ENCODE assay signal across 13 cellular contexts in the genomic region with DNA sequence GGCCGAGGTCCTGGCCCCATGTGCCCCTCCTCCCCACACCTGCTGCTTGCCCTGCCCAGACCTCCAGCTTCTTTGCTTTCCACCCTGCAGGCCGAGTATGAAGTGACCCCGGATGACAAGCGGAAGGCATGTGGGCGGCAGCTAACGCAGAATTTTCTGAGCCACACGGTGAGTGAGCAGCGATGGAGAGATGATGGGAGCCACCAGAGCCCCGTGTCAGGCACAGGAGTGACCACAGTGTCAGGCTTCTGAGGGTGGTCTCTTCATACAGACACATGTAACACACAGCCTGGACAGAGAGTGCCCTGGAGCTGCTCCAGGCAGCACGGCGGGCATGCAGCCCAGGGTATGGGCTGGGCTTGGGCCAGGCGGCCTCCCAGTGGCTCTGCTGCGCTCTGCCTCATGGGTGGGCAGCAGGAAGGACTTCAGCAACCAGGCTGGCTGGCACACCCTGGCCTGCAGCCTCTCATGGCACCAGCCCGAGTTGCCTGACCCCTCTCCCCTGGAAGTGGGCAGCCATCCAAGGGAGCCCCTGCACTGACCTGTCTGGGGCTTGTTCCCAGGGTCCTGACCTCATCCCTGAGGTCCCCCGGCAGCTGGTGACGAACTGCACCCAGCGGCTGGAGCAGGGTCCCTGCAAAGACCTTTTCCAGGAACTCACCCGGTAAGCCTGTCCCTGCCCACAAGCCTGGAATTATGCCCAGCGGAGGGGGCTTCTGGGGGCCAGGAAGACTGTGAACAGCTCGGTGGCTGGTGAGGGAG. TPM values are rescaled to one million over a fixed set of nuclear protein-coding genes. Genes with fewer than 3 reads are reported as not detected.
A peak's percentile ranks its signal among the peaks of the same experiment; 100 is the strongest.
DNase-seq lines count a peak whose midpoint lies in the region; ATAC-seq lines count a peak whose summit lies in the region.
"Had no signal": no experiment of that assay in that cellular context is flagged by ENCODE, and none has a peak within 500 bp of the region (broad histone marks: within the 10 kb centered on the region; RNA-seq: fewer than 3 reads in every experiment).

No MANE protein-coding gene starts in this region.

- intact Hi-C loops in activated T-helper 1 cell treated with anti-CD3 and anti-CD28 coated beads, Interleukin-12 subunit alpha, Interleukin-12 subunit beta, Interleukin-2, Interleukin-4 antibody, amounts not matched to agents 30 ng/mL and 10 ng/mL and 1 ng/mL, durations not matched to agents 14 hours and 24 hours and 36 hours (cut with micrococcal nuclease), result no loop called here

- no peak for DNase-seq in activated CD4-positive, CD25-positive, alpha-beta regulatory T cell (lab: John Stamatoyannopoulos, UW)
- DNase-seq in activated T-helper 1 cell treated with anti-CD3 and anti-CD28 coated beads, Interleukin-12 subunit alpha, Interleukin-12 subunit beta, Interleukin-2, Interleukin-4 antibody, amounts not matched to agents 30 ng/mL and 10 ng/mL and 1 ng/mL, durations not matched to agents 14 hours and 24 hours and 36 hours (ENCODE audit: low spot score), result no peak
- DNase-seq in islet precursor cell (peak; percentile 48), superior temporal gyrus (ENCODE audit: extremely low spot score) (peak; percentile 45), NCI-H2081 treated with DMSO at 0.1 percent for 48 hours (lab: John Stamatoyannopoulos, UW) (no peak)
- DNase-seq: 8988T, H7, OCI-M1 had no signal

- H3K27ac Mint-ChIP-seq in activated T-helper 1 cell treated with anti-CD3 and anti-CD28 coated beads, Interleukin-12 subunit alpha, Interleukin-12 subunit beta, Interleukin-2, Interleukin-4 antibody, amounts not matched to agents 30 ng/mL and 10 ng/mL and 1 ng/mL, durations not matched to agents 14 hours and 24 hours and 36 hours, result peak overlapping the region; percentile 91

- no peaks in the 10 kb centered on the region for H3K9me3 Mint-ChIP-seq in activated T-helper 1 cell treated with anti-CD3 and anti-CD28 coated beads, Interleukin-12 subunit alpha, Interleukin-12 subunit beta, Interleukin-2, Interleukin-4 antibody, amounts not matched to agents 30 ng/mL and 10 ng/mL and 1 ng/mL, durations not matched to agents 14 hours and 24 hours and 36 hours

- no peaks in the 10 kb centered on the region for H3K27me3 Mint-ChIP-seq in activated T-helper 1 cell treated with anti-CD3 and anti-CD28 coated beads, Interleukin-12 subunit alpha, Interleukin-12 subunit beta, Interleukin-2, Interleukin-4 antibody, amounts not matched to agents 30 ng/mL and 10 ng/mL and 1 ng/mL, durations not matched to agents 14 hours and 24 hours and 36 hours (ENCODE audit: insufficient read depth)

- peak overlapping the region; percentile 80 for H3K4me3 Mint-ChIP-seq in activated T-helper 1 cell treated with anti-CD3 and anti-CD28 coated beads, Interleukin-12 subunit alpha, Interleukin-12 subunit beta, Interleukin-2, Interleukin-4 antibody, amounts not matched to agents 30 ng/mL and 10 ng/mL and 1 ng/mL, durations not matched to agents 14 hours and 24 hours and 36 hours

- H3K4me1 Mint-ChIP-seq in activated T-helper 1 cell treated with anti-CD3 and anti-CD28 coated beads, Interleukin-12 subunit alpha, Interleukin-12 subunit beta, Interleukin-2, Interleukin-4 antibody, amounts not matched to agents 30 ng/mL and 10 ng/mL and 1 ng/mL, durations not matched to agents 14 hours and 24 hours and 36 hours (ENCODE audit: low read depth), result peaks cover 60% of the 10 kb centered on the region

- ATAC-seq in activated CD4-positive, CD25-positive, alpha-beta regulatory T cell treated with anti-CD3 and anti-CD28 coated beads, Interleukin-2, amount 50 U/mL, for 24 hours, result peak; percentile 3 to 11
- ATAC-seq in GM19467 (IDR thresholded peaks at IDR 0.05; ENCODE audit: unreplicated experiment), result no peak
- no peak for ATAC-seq in HG03442 (IDR thresholded peaks at IDR 0.05; ENCODE audit: unreplicated experiment)
- ATAC-seq: left lung had no signal

- peaks cover 50% of the 10 kb centered on the region for H3K36me3 Mint-ChIP-seq in activated T-helper 1 cell treated with anti-CD3 and anti-CD28 coated beads, Interleukin-12 subunit alpha, Interleukin-12 subunit beta, Interleukin-2, Interleukin-4 antibody, amounts not matched to agents 30 ng/mL and 10 ng/mL and 1 ng/mL, durations not matched to agents 14 hours and 24 hours and 36 hours (ENCODE audit: low read depth)

RNA-seq across cellular contexts. Expression of a gene that starts 5.8 kb away (rescaled TPM):
- total RNA-seq in activated T-helper 1 cell treated with anti-CD3 and anti-CD28 coated beads, Interleukin-12 subunit alpha, Interleukin-12 subunit beta, Interleukin-2, Interleukin-4 antibody, amounts not matched to agents 30 ng/mL and 10 ng/mL and 1 ng/mL, durations not matched to agents 14 hours and 24 hours and 36 hours, result 122 and 132 TPM in 2 replicates

RNA-seq across cellular contexts. Expression of a gene that starts 14.3 kb away (rescaled TPM):
- total RNA-seq in activated T-helper 1 cell treated with anti-CD3 and anti-CD28 coated beads, Interleukin-12 subunit alpha, Interleukin-12 subunit beta, Interleukin-2, Interleukin-4 antibody, amounts not matched to agents 30 ng/mL and 10 ng/mL and 1 ng/mL, durations not matched to agents 14 hours and 24 hours and 36 hours, result 10.3 and 11.2 TPM in 2 replicates

RNA-seq across cellular contexts. Expression of a gene that starts 23.0 kb away (rescaled TPM):
- total RNA-seq in activated T-helper 1 cell treated with anti-CD3 and anti-CD28 coated beads, Interleukin-12 subunit alpha, Interleukin-12 subunit beta, Interleukin-2, Interleukin-4 antibody, amounts not matched to agents 30 ng/mL and 10 ng/mL and 1 ng/mL, durations not matched to agents 14 hours and 24 hours and 36 hours, result 1.3 and 2.2 TPM in 2 replicates

RNA-seq across cellular contexts. Expression of a gene that starts 31.9 kb away (rescaled TPM):
- total RNA-seq in activated T-helper 1 cell treated with anti-CD3 and anti-CD28 coated beads, Interleukin-12 subunit alpha, Interleukin-12 subunit beta, Interleukin-2, Interleukin-4 antibody, amounts not matched to agents 30 ng/mL and 10 ng/mL and 1 ng/mL, durations not matched to agents 14 hours and 24 hours and 36 hours, result not detected in 2 replicates
- total RNA-seq: activated CD8-positive, alpha-beta memory T cell treated with anti-CD3 and anti-CD28 coated beads for 36 hours; H7; left lung had no signal

RNA-seq across cellular contexts. Expression of a gene that starts 41.1 kb away (rescaled TPM):
- total RNA-seq in activated T-helper 1 cell treated with anti-CD3 and anti-CD28 coated beads, Interleukin-12 subunit alpha, Interleukin-12 subunit beta, Interleukin-2, Interleukin-4 antibody, amounts not matched to agents 30 ng/mL and 10 ng/mL and 1 ng/mL, durations not matched to agents 14 hours and 24 hours and 36 hours, result 13.1 and 14.4 TPM in 2 replicates

Comparison
In these comparisons a context has a peak if more than half of its experiments do, and no peak if none do; other contexts are left out.
1. ATAC-seq: peak in activated CD4-positive, CD25-positive, alpha-beta regulatory T cell treated with anti-CD3 and anti-CD28 coated beads, Interleukin-2, amount 50 U/mL, for 24 hours (2 of 2); none in GM19467 (single experiment) and HG03442 (single experiment).
2. DNase-seq: peak in islet precursor cell (single experiment) and superior temporal gyrus (single experiment); none in activated CD4-positive, CD25-positive, alpha-beta regulatory T cell (0 of 4), activated T-helper 1 cell treated with anti-CD3 and anti-CD28 coated beads, Interleukin-12 subunit alpha, Interleukin-12 subunit beta, Interleukin-2, Interleukin-4 antibody, amounts not matched to agents 30 ng/mL and 10 ng/mL and 1 ng/mL, durations not matched to agents 14 hours and 24 hours and 36 hours (single experiment) and NCI-H2081 treated with DMSO at 0.1 percent for 48 hours (single experiment).